Comparison of ENCODE assay signal across 16 cellular contexts in the genomic region with DNA sequence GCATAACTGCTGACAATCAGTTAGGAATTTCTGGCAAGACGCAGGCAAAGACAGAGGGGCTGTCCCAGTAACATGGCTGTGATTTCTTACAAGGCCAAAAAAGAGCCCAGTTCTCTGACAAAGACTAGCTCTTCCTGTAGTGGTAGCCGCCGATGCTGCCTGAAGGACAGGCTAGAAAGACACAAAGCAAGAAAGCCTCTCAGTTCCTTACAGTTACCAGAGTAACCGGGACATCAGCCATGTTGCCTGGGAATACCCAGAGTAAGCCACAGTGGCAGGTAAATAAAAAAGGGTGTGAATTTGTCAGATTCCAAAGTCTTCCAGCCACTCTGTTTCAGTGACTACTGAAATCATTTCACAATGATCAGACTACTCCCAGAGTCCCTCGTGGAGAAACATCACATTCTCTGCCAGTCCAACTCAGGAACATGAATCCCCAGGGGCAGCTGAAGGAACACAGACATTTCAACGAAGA.
DNase-seq lines count a peak whose midpoint lies in the region; ATAC-seq, FAIRE-seq and TF ChIP-seq lines count a peak whose summit lies in the region.
"Had no signal": no experiment of that assay in that cellular context is flagged by ENCODE, and none has a peak within 500 bp of the region (broad histone marks: within the 10 kb centered on the region; RNA-seq: fewer than 3 reads in every experiment).

No MANE protein-coding gene starts in this region.

- H3K79me2 ChIP-seq in hepatocyte, result no peaks in the 10 kb centered on the region

- no peaks in the 10 kb centered on the region for H3K9me2 ChIP-seq in hepatocyte (replicated peaks; ENCODE audit: insufficient read depth)

- peak overlapping the region; percentile 85 for H3K27ac ChIP-seq in coronary artery
- H3K27ac ChIP-seq in hepatocyte, result no peak overlapping the region
- H3K27ac ChIP-seq in small intestine (ENCODE audit: low read depth in 1 of 2, low read length in 1 of 2), result no peak overlapping the region

- H3K9me3 ChIP-seq in hepatocyte (ENCODE audit: low read depth) (no peaks in the 10 kb centered on the region), small intestine (ENCODE audit: control insufficient read depth, low read depth) (no peaks in the 10 kb centered on the region)
- H3K9me3 ChIP-seq: thoracic aorta had no signal

- H3K4me1 ChIP-seq in hepatocyte (ENCODE audit: insufficient read depth), result peaks cover 3% of the 10 kb centered on the region
- H3K4me1 ChIP-seq in small intestine (ENCODE audit: control insufficient read depth in 2 of 2, insufficient read depth in 1 of 2, low read depth in 1 of 2, low read length in 1 of 2), result no peaks in the 10 kb centered on the region

- no peak overlapping the region for H2AFZ ChIP-seq in hepatocyte

- H3K27me3 ChIP-seq in hepatocyte, result no peaks in the 10 kb centered on the region
- no peaks in the 10 kb centered on the region for H3K27me3 ChIP-seq in small intestine (ENCODE audit: control insufficient read depth in 2 of 2, insufficient read depth in 2 of 2, low read length in 2 of 2)

- TF ChIP-seq CTCF in coronary artery (IDR thresholded peaks at IDR 0.05), result no peak
- no peak for TF ChIP-seq CTCF in hepatocyte (IDR thresholded peaks at IDR 0.05; ENCODE audit: poor library complexity)

- no peak for FAIRE-seq in small intestine (lab: Jason Lieb, UNC)
- FAIRE-seq: GM12891 had no signal

- H3K36me3 ChIP-seq in hepatocyte (replicated peaks; ENCODE audit: insufficient read depth, low read depth) (no peaks in the 10 kb centered on the region), small intestine (ENCODE audit: control insufficient read depth in 2 of 2, insufficient read depth in 2 of 2, low read length in 2 of 2) (no peaks in the 10 kb centered on the region)
- H3K36me3 ChIP-seq: thoracic aorta had no signal

- ATAC-seq in GM21825 (IDR thresholded peaks at IDR 0.05; ENCODE audit: unreplicated experiment), result no peak
- ATAC-seq: activated T-cell treated with anti-CD3 and anti-CD28 coated beads, Interleukin-2, amount 50 U/mL, for 4 hours had no signal

- 70% methylated on average over 6 of the region's 6 CpGs for WGBS in hepatocyte (ENCODE audit: low lambda C conversion rate, missing lambda C conversion rate)
- 37 to 50% (median 48%) methylated on average over 6 of the region's 6 CpGs for WGBS in small intestine, 3 donors

- H4K20me1 ChIP-seq in hepatocyte (ENCODE audit: insufficient read depth, poor library complexity, severe bottlenecking), result no peaks in the 10 kb centered on the region

- peak overlapping the region; percentile 41 for H3K4me3 ChIP-seq in coronary artery
- H3K4me3 ChIP-seq in hepatocyte, result no peak overlapping the region
- H3K4me3 ChIP-seq in small intestine (ENCODE audit: low read depth in 1 of 2, low read length in 2 of 2), result no peak overlapping the region
- H3K4me3 ChIP-seq: thoracic aorta had no signal

- H3K4me2 ChIP-seq in hepatocyte, result peak overlapping the region; percentile 15

- DNase-seq in AG20443 (ENCODE audit: low spot score) (peak; percentile 37), coronary artery (ENCODE audit: low spot score) (peak; percentile 80), hepatocyte (ENCODE audit: low spot score) (no peak), small intestine (peak; percentile 46), T1000 (lab: John Stamatoyannopoulos, UW) (no peak), HK-2 (ENCODE audit: unreplicated experiment) (no peak)
- DNase-seq in activated CD4-positive, CD25-positive, alpha-beta regulatory T cell (lab: John Stamatoyannopoulos, UW), result no peak
- DNase-seq: activated CD4-positive, alpha-beta memory T cell treated with anti-CD3 and anti-CD28 coated beads for 36 hours; activated T-cell treated with anti-CD3 and anti-CD28 coated beads, Interleukin-2, amount 50 U/mL, for 4 hours; COR-L47; naive B cell; NCI-H187 treated with DMSO at 0.1 percent for 48 hours; OCI-M1 had no signal

Comparison
In these comparisons a context has a peak if more than half of its experiments do, and no peak if none do; other contexts are left out.
1. DNase-seq: peak in AG20443 (single experiment), coronary artery (single experiment) and small intestine (single experiment); none in hepatocyte (single experiment), T1000 (single experiment), activated CD4-positive, CD25-positive, alpha-beta regulatory T cell (0 of 4) and HK-2 (single experiment).
2. H3K27ac ChIP-seq: peak in coronary artery (2 of 2); none in hepatocyte (single experiment) and small intestine (0 of 2).